23 cellular contexts compared by ENCODE assay signal in the genomic region with DNA sequence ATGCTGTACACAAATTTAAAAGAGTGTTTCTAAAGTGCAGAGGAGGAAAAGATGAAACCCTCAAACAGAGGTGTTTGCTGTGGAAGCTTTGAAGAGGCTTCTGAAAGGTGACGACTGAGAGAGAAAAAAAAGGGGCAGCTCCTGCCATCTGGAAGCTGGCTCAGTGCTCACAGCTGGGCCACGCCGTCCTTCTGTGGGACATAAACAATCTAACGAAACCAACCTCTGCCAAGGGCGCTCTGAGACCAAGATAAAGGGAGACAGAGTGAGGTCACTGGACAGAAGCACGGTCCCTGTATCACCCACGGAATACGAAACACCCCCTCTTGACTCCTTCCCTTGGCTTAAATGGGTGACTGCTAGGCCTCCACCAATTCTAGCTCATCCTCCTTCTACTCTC.
DNase-seq lines count a peak whose midpoint lies in the region; ATAC-seq and TF ChIP-seq lines count a peak whose summit lies in the region.
"Had no signal": no experiment of that assay in that cellular context is flagged by ENCODE, and none has a peak within 500 bp of the region (broad histone marks: within the 10 kb centered on the region; RNA-seq: fewer than 3 reads in every experiment).

No MANE protein-coding gene starts in this region.

- intact Hi-C loops in Right ventricle myocardium superior (cut with DNase I) = no loop called here
- intact Hi-C loops in left ventricle myocardium inferior (cut with micrococcal nuclease) = no loop called here
- intact Hi-C loops in left ventricle myocardium superior (cut with micrococcal nuclease) = no loop called here
- intact Hi-C loops in posterior vena cava (cut with DNase I) = no loop called here

- ATAC-seq in Right ventricle myocardium superior (ENCODE audit: poor library complexity) (peak; percentile 61), left ventricle myocardium superior (peak; percentile 56), GM21526 (IDR thresholded peaks at IDR 0.05; ENCODE audit: low FRiP score, unreplicated experiment) (no peak)
- ATAC-seq: GM12878, GM23338 had no signal

- H3K27me3 ChIP-seq in left ventricle myocardium inferior (ENCODE audit: low read depth) = peaks cover 72% of the 10 kb centered on the region
- peaks cover 14% of the 10 kb centered on the region for H3K27me3 ChIP-seq in NT2/D1 (ENCODE audit: insufficient read depth, insufficient read length)

- H3K4me3 ChIP-seq in left ventricle myocardium inferior (no peak overlapping the region), NT2/D1 (ENCODE audit: insufficient read length, low read depth) (no peak overlapping the region)
- H3K4me3 ChIP-seq: BLaER1, GM12878, GM23338, HAP-1, PC-9 had no signal

- H3K4me1 ChIP-seq in left ventricle myocardium inferior = peaks cover 15% of the 10 kb centered on the region
- peaks cover 23% of the 10 kb centered on the region for H3K4me1 ChIP-seq in NT2/D1 (ENCODE audit: insufficient read depth, insufficient read length)
- H3K4me1 ChIP-seq: HAP-1 had no signal

- peak overlapping the region; percentile 27 for H3K9ac ChIP-seq in NT2/D1 (ENCODE audit: insufficient read length, low read depth)
- H3K9ac ChIP-seq: BLaER1, KMS-11 had no signal

- H3K27ac ChIP-seq in left ventricle myocardium inferior (replicated peaks) = no peak overlapping the region
- H3K27ac ChIP-seq: BLaER1, KMS-11, PC-9 had no signal

- H3K9me3 ChIP-seq in left ventricle myocardium inferior (replicated peaks) (peaks cover 8% of the 10 kb centered on the region), NT2/D1 (ENCODE audit: insufficient read depth, low read length) (peaks cover 8% of the 10 kb centered on the region; the same call in 1 of the 2 replicates)
- H3K9me3 ChIP-seq: BLaER1, HAP-1 had no signal

- TF ChIP-seq CTCF in left ventricle myocardium inferior (IDR thresholded peaks at IDR 0.05; ENCODE audit: borderline replicate concordance) = no peak

- H3K36me3 ChIP-seq in left ventricle myocardium inferior = no peaks in the 10 kb centered on the region
- H3K36me3 ChIP-seq in NT2/D1 (ENCODE audit: insufficient read depth, insufficient read length, low read length) = no peaks in the 10 kb centered on the region
- H3K36me3 ChIP-seq: BLaER1, HAP-1 had no signal

- DNase-seq in Right ventricle myocardium superior (no peak), left ventricle myocardium inferior (no peak), NT2/D1 (ENCODE audit: low read depth, low spot score) (no peak), left ventricle myocardium superior (no peak), posterior vena cava (ENCODE audit: low spot score) (peak; percentile 30), NCI-H748 (lab: John Stamatoyannopoulos, UW; ENCODE audit: unreplicated experiment) (no peak)
- no peak for DNase-seq in activated CD4-positive, alpha-beta T cell treated with anti-CD3 and anti-CD28 coated beads for 1 hour
- DNase-seq: CD4-positive, alpha-beta T cell; HFFc6; MM.1S; NCI-H2081; NCI-H345; NCI-H510A treated with DMSO at 0.1 percent for 48 hours; NCI-H82; NK-92 treated with Interleukin-12 subunit alpha and Interleukin-12 subunit beta, amount 100 ng/mL, for 24 hours; PC-9; SHP77 treated with DMSO at 0.1 percent for 48 hours had no signal
